ENCODE assay signal across 25 cellular contexts in the genomic region with DNA sequence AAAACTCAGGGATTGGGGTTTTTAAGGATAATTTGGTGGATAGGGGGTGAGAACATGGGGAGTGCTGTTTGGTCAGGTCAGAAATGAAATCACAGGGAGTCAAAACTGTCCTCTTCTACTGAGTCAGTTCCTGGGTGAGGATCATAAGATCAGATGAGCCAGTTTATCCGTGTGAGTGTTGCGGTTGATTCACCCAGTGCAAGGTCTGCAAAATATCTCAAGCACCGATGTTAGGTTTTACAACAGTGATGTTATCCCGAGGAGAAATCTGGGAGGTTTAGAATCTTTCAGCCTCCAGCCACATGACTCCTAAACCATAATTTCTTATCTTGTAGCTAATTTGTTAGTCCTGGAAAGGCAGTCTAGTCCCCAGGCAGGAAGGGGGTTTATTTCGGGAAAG. TPM values are rescaled to one million over a fixed set of nuclear protein-coding genes. Genes with fewer than 3 reads are reported as not detected.
DNase-seq lines count a peak whose midpoint lies in the region; ATAC-seq, FAIRE-seq and TF ChIP-seq lines count a peak whose summit lies in the region.
"Had no signal": no experiment of that assay in that cellular context is flagged by ENCODE, and none has a peak within 500 bp of the region (broad histone marks: within the 10 kb centered on the region; RNA-seq: fewer than 3 reads in every experiment).

No MANE protein-coding gene starts in this region.

- no peaks in the 10 kb centered on the region for H3K27me3 ChIP-seq in IMR-90 (ENCODE audit: control insufficient read depth, insufficient read depth, low read length)
- H3K27me3 ChIP-seq in K562 (ENCODE audit: control insufficient read depth in 2 of 2, insufficient read depth in 2 of 2, low read length in 2 of 2): peaks cover 0 to 1% of the 10 kb centered on the region in 2 experiments; a peak in 2 of 5 replicates

- no peak overlapping the region for H3K14ac ChIP-seq in IMR-90 (replicated peaks; ENCODE audit: low read depth, low read length)

- H3K4me3 ChIP-seq in IMR-90 (ENCODE audit: insufficient read depth, low read depth, low read length): no peak overlapping the region
- no peak overlapping the region for H3K4me3 ChIP-seq in K562
- H3K4me3 ChIP-seq: A549, GM12878 had no signal

- H4K5ac ChIP-seq in IMR-90 (ENCODE audit: low read depth, low read length): no peak overlapping the region

- TF ChIP-seq EP300 in K562 (IDR thresholded peaks at IDR 0.05; ENCODE audit: low read length): no peak

- no peak for TF ChIP-seq CTCF in IMR-90 (conservative IDR thresholded peaks at IDR 0.05; ENCODE audit: low read depth, low read length)
- TF ChIP-seq CTCF in K562 (IDR thresholded peaks at IDR 0.05 in 2 of 3, conservative IDR thresholded peaks at IDR 0.05 in 1 of 3; ENCODE audit: insufficient read depth in 2 of 3, low read depth in 1 of 3, low read length in 3 of 3): no peak

- in situ Hi-C loops in IMR-90 (cut with MboI; ENCODE audit: low sequenced_read_pairs) (no loop called here), K562 (cut with MboI) (no loop called here)

- intact Hi-C loops in IMR-90 (cut with micrococcal nuclease): no loop called here
- intact Hi-C loops in K562 (cut with micrococcal nuclease): no loop called here

- TF ChIP-seq RAD21 in IMR-90 (IDR thresholded peaks at IDR 0.05; ENCODE audit: low read length) (no peak), K562 (CRISPR knock-in tag; conservative IDR thresholded peaks at IDR 0.05 in 1 of 2, IDR thresholded peaks at IDR 0.05 in 1 of 2) (no peak)

- H3K4me1 ChIP-seq in IMR-90 (ENCODE audit: control insufficient read depth, insufficient read depth, low read length) (peaks cover 7% of the 10 kb centered on the region), K562 (replicated peaks in 1 of 2; ENCODE audit: control insufficient read depth in 2 of 2, insufficient read depth in 2 of 2, low read length in 2 of 2) (no peaks in the 10 kb centered on the region)

- no peak overlapping the region for H2BK5ac ChIP-seq in IMR-90 (ENCODE audit: low read depth, low read length, poor library complexity, severe bottlenecking)

- no peak overlapping the region for H3K23ac ChIP-seq in IMR-90 (ENCODE audit: low read depth, low read length)

- H2AFZ ChIP-seq in IMR-90 (replicated peaks; ENCODE audit: low read length, poor library complexity): no peak overlapping the region
- no peak overlapping the region for H2AFZ ChIP-seq in K562 (ENCODE audit: low read depth, low read length)

- no CpG with 5 or more reads among the region's 5 CpGs for WGBS in IMR-90 (ENCODE audit: extremely low coverage in 2 of 2, insufficient read length in 1 of 2), 2 experiments
- WGBS in K562 (ENCODE audit: insufficient coverage, low coverage, missing lambda C conversion rate): 0% methylated on average over 5 of the region's 5 CpGs

- H3K79me2 ChIP-seq in K562 (ENCODE audit: control insufficient read depth, insufficient read depth, low read length): no peaks in the 10 kb centered on the region

- H3K4ac ChIP-seq in IMR-90 (ENCODE audit: low read depth, low read length): no peak overlapping the region

- H2BK20ac ChIP-seq in IMR-90 (ENCODE audit: low read depth, low read length): no peak overlapping the region

- H4K8ac ChIP-seq in IMR-90 (ENCODE audit: low read depth in 2 of 2, low read length in 2 of 2): no peak overlapping the region

- H3K18ac ChIP-seq in IMR-90 (ENCODE audit: low read depth, low read length): no peak overlapping the region

- FAIRE-seq in K562 (lab: Jason Lieb, UNC): no peak
- FAIRE-seq: GM12878 had no signal

- POLR2A ChIA-PET in IMR-90 (lab: Charles Lee; ENCODE audit: unreplicated experiment) (no interaction called here), K562 (lab: Yijun Ruan, JAX) (interaction anchor here (0.9 kb wide), 1 partner anchor 29 kb away, joined by 3 read pairs; no protein-coding TSS in a partner anchor)

- DNase-seq in EH (ENCODE audit: low read depth) (peak; percentile 20), IMR-90 (peak; percentile 4), K562 (ENCODE audit: extremely low read depth in 1 of 4, low spot score in 3 of 4) (no peak), iris pigment epithelial cell (ENCODE audit: low read depth) (peak; percentile 19), NCI-H1436 (lab: John Stamatoyannopoulos, UW) (no peak), SKM-1 (lab: John Stamatoyannopoulos, UW; ENCODE audit: unreplicated experiment) (no peak), HuH-7.5 (ENCODE audit: low spot score) (no peak)
- DNase-seq: AML-193; CD4-positive, alpha-beta T cell; DMS153; DMS79; H7; KG1 had no signal

- no peaks in the 10 kb centered on the region for H3K79me1 ChIP-seq in IMR-90 (ENCODE audit: low read depth in 1 of 2, low read length in 2 of 2)

- H3K9me1 ChIP-seq in IMR-90 (ENCODE audit: insufficient read depth, low read length): no peaks in the 10 kb centered on the region
- no peaks in the 10 kb centered on the region for H3K9me1 ChIP-seq in K562 (ENCODE audit: control insufficient read depth, insufficient read depth, low read length)

- no peaks in the 10 kb centered on the region for H3K9me3 ChIP-seq in IMR-90 (ENCODE audit: control insufficient read depth, insufficient read depth, low read length)
- no peaks in the 10 kb centered on the region for H3K9me3 ChIP-seq in K562 (replicated peaks; ENCODE audit: control insufficient read depth, insufficient read depth, low read depth, low read length)
- H3K9me3 ChIP-seq: A549 had no signal

- H2AK9ac ChIP-seq in IMR-90 (replicated peaks; ENCODE audit: low read depth, low read length, poor library complexity): no peak overlapping the region

- no peak overlapping the region; the same call in 2 of the 3 replicates for H2BK15ac ChIP-seq in IMR-90 (ENCODE audit: low read depth, low read length)

- H3K27ac ChIP-seq in IMR-90 (ENCODE audit: insufficient read depth, low read length) (no peak overlapping the region), K562 (ENCODE audit: extremely low read depth, low read depth, low read length) (no peak overlapping the region)
- H3K27ac ChIP-seq: 22Rv1, A549, C4-2B, HL-60 had no signal

- H3K36me3 ChIP-seq in IMR-90 (ENCODE audit: control insufficient read depth, insufficient read depth, low read length): no peaks in the 10 kb centered on the region
- no peaks in the 10 kb centered on the region for H3K36me3 ChIP-seq in K562 (ENCODE audit: control insufficient read depth, insufficient read depth, low read length)

- no peak for ATAC-seq in IMR-90 (ENCODE audit: low read depth)
- ATAC-seq in K562: no peak
- ATAC-seq in HG02852 (IDR thresholded peaks at IDR 0.05; ENCODE audit: unreplicated experiment): no peak
- ATAC-seq: A549, GM12878, HCT116 had no signal

- H4K20me1 ChIP-seq in IMR-90 (ENCODE audit: insufficient read depth, low read length): no peaks in the 10 kb centered on the region
- H4K20me1 ChIP-seq in K562 (replicated peaks; ENCODE audit: control insufficient read depth, insufficient read depth, low read length): no peaks in the 10 kb centered on the region

- TF ChIP-seq POLR2A in IMR-90 (IDR thresholded peaks at IDR 0.05; ENCODE audit: low read depth, low read length) (no peak), K562 (conservative IDR thresholded peaks at IDR 0.05) (no peak)

- no peak overlapping the region for H2AK5ac ChIP-seq in IMR-90 (ENCODE audit: low read depth, low read length)

- no peak overlapping the region for H4K91ac ChIP-seq in IMR-90 (ENCODE audit: insufficient read depth, low read depth, low read length)

- BruUV-seq in IMR-90 (replicated peaks; lab: Mats Ljungman, UMichigan) (no TSS peak), K562 (replicated peaks; lab: Mats Ljungman, UMichigan) (no TSS peak)

- CTCF ChIA-PET in IMR-90 (lab: Yijun Ruan, JAX) (no interaction called here), K562 (lab: Yijun Ruan, JAX; ENCODE audit: low intra/inter-chr PET ratio) (no interaction called here)

- no peak overlapping the region for H3K9ac ChIP-seq in IMR-90 (ENCODE audit: low read depth, low read length)
- H3K9ac ChIP-seq in K562 (ENCODE audit: insufficient read depth in 1 of 2, low read depth in 2 of 2, low read length in 2 of 2): no peak overlapping the region

- H3K56ac ChIP-seq in IMR-90 (ENCODE audit: extremely low read depth, insufficient read depth, low read length): no peak overlapping the region

- no peak overlapping the region for H3K4me2 ChIP-seq in IMR-90 (ENCODE audit: low read depth, low read length)
- H3K4me2 ChIP-seq in K562 (ENCODE audit: insufficient read depth, low read length): no peak overlapping the region
- H3K4me2 ChIP-seq: A549 had no signal

- dilution Hi-C loops in IMR-90 (cut with HindIII; ENCODE audit: low sequenced_read_pairs, unreplicated experiment): no loop called here

- H2BK120ac ChIP-seq in IMR-90 (ENCODE audit: low read depth, low read length): no peak overlapping the region

RNA-seq across cellular contexts. Expression of a gene that starts 31.7 kb away (rescaled TPM):
- not detected in 2 replicates for total RNA-seq in IMR-90 (2012; rRNA removed)
- not detected in 2 replicates for polyA plus RNA-seq in IMR-90 (2012; rRNA removed)
- polyA plus RNA-seq in IMR-90 (2012; cell fraction: cytosol; rRNA removed): not detected in 2 replicates
- not detected in 2 replicates for polyA plus RNA-seq in IMR-90 (2012; cell fraction: nucleus; rRNA removed; ENCODE audit: low replicate concordance)
- total RNA-seq in K562 (2011; cell fraction: chromatin; rRNA removed; ENCODE audit: low replicate concordance): not detected in 2 replicates
- total RNA-seq in K562 (2011; cell fraction: nucleolus; rRNA removed): not detected in 2 replicates
- total RNA-seq in K562 (2011; cell fraction: nucleoplasm; rRNA removed): not detected in 2 replicates
- total RNA-seq in K562 (2014; rRNA removed): not detected in 2 replicates
- total RNA-seq in K562 (2014; rRNA removed; fragmentation: Illumina TruSeq; extraction: Trizol): not detected in 2 replicates
- total RNA-seq in K562 (2015; rRNA removed; fragmentation: Illumina TruSeq; extraction: Trizol): not detected in 2 replicates
- 0.66 and 0.98 TPM in 2 replicates for total RNA-seq in K562 (2021)
- polyA plus RNA-seq in K562 (2011; rRNA removed): not detected in 2 replicates
- polyA plus RNA-seq in K562 (2011; cell fraction: cytosol; rRNA removed): 0.22 TPM in 1 of 2 replicates, not detected in the other
- not detected in 2 replicates for polyA plus RNA-seq in K562 (2011; cell fraction: nucleus; rRNA removed)
- polyA plus RNA-seq in K562 (2012): not detected in 2 replicates
- polyA plus RNA-seq in K562 (2014; fragmentation: Illumina TruSeq; extraction: Trizol): not detected in 2 replicates
- not detected for polyA plus RNA-seq in K562 (2014; fragmentation: Nextera tagmentation; extraction: Ambion mirVana)
- not detected in 2 replicates for polyA plus RNA-seq in K562 (2014; rRNA removed)
- not detected in 2 replicates for polyA minus RNA-seq in K562 (2011; rRNA and poly(A)+ RNA removed)
- polyA minus RNA-seq in K562 (2011; cell fraction: cytosol; rRNA and poly(A)+ RNA removed): not detected in 2 replicates
- not detected in 2 replicates for polyA minus RNA-seq in K562 (2011; cell fraction: nucleus; rRNA and poly(A)+ RNA removed)
- total RNA-seq: CD4-positive, alpha-beta T cell; Daoy; G401; H7; HT1080 had no signal
- polyA plus RNA-seq: BJ, GM12878, IgD-negative memory B cell had no signal

RNA-seq across cellular contexts. Expression of a gene that starts 45.3 kb away (rescaled TPM):
- total RNA-seq in IMR-90 (2012; rRNA removed): not detected in 2 replicates
- polyA plus RNA-seq in IMR-90 (2012; rRNA removed): not detected in 2 replicates
- not detected in 2 replicates for polyA plus RNA-seq in IMR-90 (2012; cell fraction: cytosol; rRNA removed)
- not detected in 2 replicates for polyA plus RNA-seq in IMR-90 (2012; cell fraction: nucleus; rRNA removed; ENCODE audit: low replicate concordance)
- not detected in 2 replicates for total RNA-seq in K562 (2011; cell fraction: chromatin; rRNA removed; ENCODE audit: low replicate concordance)
- total RNA-seq in K562 (2011; cell fraction: nucleolus; rRNA removed): not detected in 2 replicates
- not detected in 2 replicates for total RNA-seq in K562 (2011; cell fraction: nucleoplasm; rRNA removed)
- not detected in 2 replicates for total RNA-seq in K562 (2014; rRNA removed)
- not detected in 2 replicates for total RNA-seq in K562 (2014; rRNA removed; fragmentation: Illumina TruSeq; extraction: Trizol)
- total RNA-seq in K562 (2015; rRNA removed; fragmentation: Illumina TruSeq; extraction: Trizol): not detected in 2 replicates
- total RNA-seq in K562 (2021): not detected in 2 replicates
- polyA plus RNA-seq in K562 (2011; rRNA removed): not detected in 2 replicates
- not detected in 2 replicates for polyA plus RNA-seq in K562 (2011; cell fraction: cytosol; rRNA removed)
- polyA plus RNA-seq in K562 (2011; cell fraction: nucleus; rRNA removed): not detected in 2 replicates
- polyA plus RNA-seq in K562 (2012): not detected in 2 replicates
- polyA plus RNA-seq in K562 (2014; fragmentation: Illumina TruSeq; extraction: Trizol): not detected in 2 replicates
- polyA plus RNA-seq in K562 (2014; fragmentation: Nextera tagmentation; extraction: Ambion mirVana): not detected
- not detected in 2 replicates for polyA plus RNA-seq in K562 (2014; rRNA removed)
- not detected in 2 replicates for polyA minus RNA-seq in K562 (2011; rRNA and poly(A)+ RNA removed)
- polyA minus RNA-seq in K562 (2011; cell fraction: cytosol; rRNA and poly(A)+ RNA removed): not detected in 2 replicates
- not detected in 2 replicates for polyA minus RNA-seq in K562 (2011; cell fraction: nucleus; rRNA and poly(A)+ RNA removed)
- total RNA-seq: CD4-positive, alpha-beta T cell; Daoy; G401; GM12878; H7; HT1080 had no signal
- polyA plus RNA-seq: BJ, GM12878, IgD-negative memory B cell had no signal

Comparison
In these comparisons a context has a peak if more than half of its experiments do, and no peak if none do; other contexts are left out.
1. DNase-seq: peak in EH (single experiment), IMR-90 (single experiment) and iris pigment epithelial cell (single experiment); none in K562 (0 of 4), NCI-H1436 (single experiment), SKM-1 (single experiment) and HuH-7.5 (single experiment).